Comparison of ENCODE assay signal across 11 cellular contexts in the genomic region with DNA sequence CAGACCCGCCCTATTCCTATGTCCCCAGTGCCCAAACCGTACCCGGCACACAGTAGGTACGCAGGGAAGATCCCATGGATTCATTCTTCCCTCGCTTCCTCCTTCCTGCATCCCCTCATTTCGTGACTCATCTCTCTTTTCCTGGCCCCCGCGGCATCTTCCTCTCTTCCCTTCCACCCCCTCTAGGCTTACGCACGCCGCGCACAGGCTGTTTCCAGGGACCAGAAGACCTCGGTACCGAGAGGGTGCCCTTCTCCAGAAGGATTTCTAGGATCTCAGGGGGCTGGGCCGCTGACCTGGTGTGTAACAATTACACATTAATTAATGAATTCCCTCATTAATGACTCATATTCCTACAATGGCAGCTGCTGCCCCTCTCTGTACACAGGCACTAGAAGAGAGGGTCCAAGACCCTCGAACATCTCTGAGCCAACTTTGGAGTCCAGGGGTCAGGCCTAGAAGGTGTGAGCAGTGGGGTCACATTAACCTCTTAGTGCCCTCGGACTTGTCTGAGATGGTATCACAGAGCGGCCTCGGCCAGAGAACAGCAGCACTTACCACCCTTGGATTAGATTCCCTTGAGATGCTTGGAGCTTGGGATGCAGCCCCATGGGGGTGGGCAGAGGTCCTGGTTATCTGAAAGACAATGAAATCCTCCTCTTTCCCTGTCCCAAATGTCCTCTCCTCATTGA. TPM values are rescaled to one million over a fixed set of nuclear protein-coding genes. Genes with fewer than 3 reads are reported as not detected.
DNase-seq lines count a peak whose midpoint lies in the region; ATAC-seq and TF ChIP-seq lines count a peak whose summit lies in the region.
"Had no signal": no experiment of that assay in that cellular context is flagged by ENCODE, and none has a peak within 500 bp of the region (broad histone marks: within the 10 kb centered on the region; RNA-seq: fewer than 3 reads in every experiment).

No MANE protein-coding gene starts in this region.

- DNase-seq in Caco-2 (no peak), NCI-H2227 treated with DMSO at 0.1 percent for 48 hours (lab: John Stamatoyannopoulos, UW) (peak; percentile 75), retinal pigment epithelial cell (ENCODE audit: low read depth) (no peak), NCI-H524 (lab: John Stamatoyannopoulos, UW) (no peak), T1000 (lab: John Stamatoyannopoulos, UW) (no peak), glutamatergic neuron (no peak)
- no peak for DNase-seq in CD4-positive, alpha-beta memory T cell

- H3K4me3 ChIP-seq in Caco-2 (ENCODE audit: low read depth, low read length) (no peak overlapping the region), gastroesophageal sphincter (peak overlapping the region in 1 of 2 donors; percentile 53), retinal pigment epithelial cell (ENCODE audit: low read length) (peak overlapping the region; percentile 53)
- peak overlapping the region in 1 of 2 donors; percentile 9 for H3K4me3 ChIP-seq in CD4-positive, alpha-beta memory T cell (ENCODE audit: low read length in 2 of 2)

- H3K4me1 ChIP-seq in Caco-2, result peaks cover 32% of the 10 kb centered on the region
- H3K4me1 ChIP-seq in gastroesophageal sphincter, result peaks cover 5 to 47% (median 18%) of the 10 kb centered on the region in 3 donors
- peaks cover 49% of the 10 kb centered on the region for H3K4me1 ChIP-seq in CD4-positive, alpha-beta memory T cell (ENCODE audit: insufficient read depth, low read length)

- no peaks in the 10 kb centered on the region for H3K9me3 ChIP-seq in Caco-2
- no peaks in the 10 kb centered on the region for H3K9me3 ChIP-seq in gastroesophageal sphincter
- H3K9me3 ChIP-seq in CD4-positive, alpha-beta memory T cell (ENCODE audit: control insufficient read depth in 1 of 2, low read length in 2 of 2), result no peaks in the 10 kb centered on the region

- peak overlapping the region; percentile 21 for H3K4me3 Mint-ChIP-seq in Caco-2 (ENCODE audit: unreplicated experiment)
- H3K4me3 Mint-ChIP-seq in CD4-positive, alpha-beta memory T cell, result no peak overlapping the region
- H3K4me3 Mint-ChIP-seq in glutamatergic neuron (ENCODE audit: unreplicated experiment), result no peak overlapping the region
- H3K4me3 Mint-ChIP-seq: activated CD8-positive, alpha-beta memory T cell treated with anti-CD3 and anti-CD28 coated beads, Interleukin-2, amount 10 ng/mL, durations not matched to agents 7 days and 5 days had no signal

- no TSS peak for BruUV-seq in Caco-2 (replicated peaks; lab: Mats Ljungman, UMichigan)

- H3K9me3 Mint-ChIP-seq in Caco-2 (ENCODE audit: unreplicated experiment), result no peaks in the 10 kb centered on the region
- no peaks in the 10 kb centered on the region for H3K9me3 Mint-ChIP-seq in CD4-positive, alpha-beta memory T cell
- H3K9me3 Mint-ChIP-seq in glutamatergic neuron (ENCODE audit: unreplicated experiment), result peaks cover 9% of the 10 kb centered on the region

- H3K27me3 Mint-ChIP-seq in Caco-2 (ENCODE audit: insufficient read depth, unreplicated experiment), result no peaks in the 10 kb centered on the region
- H3K27me3 Mint-ChIP-seq in CD4-positive, alpha-beta memory T cell, result no peaks in the 10 kb centered on the region
- H3K27me3 Mint-ChIP-seq in glutamatergic neuron (ENCODE audit: unreplicated experiment), result peaks cover 3% of the 10 kb centered on the region
- H3K27me3 Mint-ChIP-seq: activated CD8-positive, alpha-beta memory T cell treated with anti-CD3 and anti-CD28 coated beads, Interleukin-2, amount 10 ng/mL, durations not matched to agents 7 days and 5 days had no signal

- TF ChIP-seq EP300 in gastroesophageal sphincter (IDR thresholded peaks at IDR 0.05), result no peak

- no peak for ATAC-seq in gastroesophageal sphincter

- H3K27me3 ChIP-seq in Caco-2 (replicated peaks; ENCODE audit: control insufficient read depth, insufficient read depth, low read length) (no peaks in the 10 kb centered on the region), gastroesophageal sphincter (no peaks in the 10 kb centered on the region)
- H3K27me3 ChIP-seq in CD4-positive, alpha-beta memory T cell (ENCODE audit: insufficient read depth, low read length), result no peaks in the 10 kb centered on the region

- WGBS in gastroesophageal sphincter (ENCODE audit: low coverage in 1 of 2), 2 donors, result 27 to 35% methylated on average over 11 to 13 of the region's 19 CpGs

- TF ChIP-seq CTCF in Caco-2 (IDR thresholded peaks at IDR 0.05; ENCODE audit: insufficient read depth in 1 of 2, low read depth in 1 of 2, low read length in 1 of 2, severe bottlenecking in 1 of 2, unreplicated experiment in 1 of 2) (no peak), gastroesophageal sphincter (IDR thresholded peaks at IDR 0.05) (no peak), retinal pigment epithelial cell (conservative IDR thresholded peaks at IDR 0.05; ENCODE audit: low read depth, low read length) (no peak), glutamatergic neuron (IDR thresholded peaks at IDR 0.05; ENCODE audit: partially characterized antibody, unreplicated experiment) (no peak)

- peak overlapping the region; percentile 35 to 87 (median 78) for H3K27ac ChIP-seq in gastroesophageal sphincter
- no peak overlapping the region for H3K27ac ChIP-seq in CD4-positive, alpha-beta memory T cell (ENCODE audit: low read depth, low read length)

- H3K27ac Mint-ChIP-seq in Caco-2 (ENCODE audit: unreplicated experiment) (no peak overlapping the region), glutamatergic neuron (ENCODE audit: unreplicated experiment) (no peak overlapping the region)
- peak overlapping the region in 2 of 7 donors; percentile 12 to 34 for H3K27ac Mint-ChIP-seq in CD4-positive, alpha-beta memory T cell
- H3K27ac Mint-ChIP-seq: activated CD8-positive, alpha-beta memory T cell treated with anti-CD3 and anti-CD28 coated beads, Interleukin-2, amount 10 ng/mL, durations not matched to agents 7 days and 5 days had no signal

- POLR2A ChIA-PET in Caco-2 (lab: Charles Lee), result interaction anchor here (1.6 kb wide), 1 partner anchor 116 kb away, joined by 6 read pairs; no protein-coding TSS in a partner anchor
- POLR2A ChIA-PET in CD4-positive, alpha-beta memory T cell (lab: Charles Lee; ENCODE audit: partially characterized antibody), result interaction anchor here (0.7 to 3.9 kb wide), 6 partner anchors 22 to 174 kb away, joined by 3 to 26 read pairs (median 14); partner anchors contain the start of gene ARL2BP

- H3K36me3 ChIP-seq in Caco-2 (ENCODE audit: control insufficient read depth, insufficient read depth, low read length), result no peaks in the 10 kb centered on the region
- H3K36me3 ChIP-seq in gastroesophageal sphincter, result no peaks in the 10 kb centered on the region
- H3K36me3 ChIP-seq in CD4-positive, alpha-beta memory T cell (ENCODE audit: insufficient read depth, low read length), result no peaks in the 10 kb centered on the region

- CTCF ChIA-PET in Caco-2 (lab: Charles Lee), result interaction anchor here (0.6 to 3.7 kb wide), 6 partner anchors 28 to 218 kb away, joined by 3 to 88 read pairs (median 6); partner anchors contain the start of gene ARL2BP
- CTCF ChIA-PET in CD4-positive, alpha-beta memory T cell (lab: Charles Lee; ENCODE audit: partially characterized antibody), result interaction anchor here (0.8 to 10.3 kb wide), 12 partner anchors 10 to 291 kb away, joined by 3 to 174 read pairs (median 4); partner anchors contain the start of genes ARL2BP, CIAPIN1, COQ9 and POLR2C

- H3K4me1 Mint-ChIP-seq in Caco-2 (ENCODE audit: low read depth, unreplicated experiment), result peaks cover 27% of the 10 kb centered on the region
- H3K4me1 Mint-ChIP-seq in CD4-positive, alpha-beta memory T cell, result peaks cover 12 to 27% (median 17%) of the 10 kb centered on the region in 4 donors
- H3K4me1 Mint-ChIP-seq in glutamatergic neuron (ENCODE audit: low read depth, unreplicated experiment), result peaks cover 1% of the 10 kb centered on the region

- H3K36me3 Mint-ChIP-seq in Caco-2 (ENCODE audit: insufficient read depth, unreplicated experiment), result peaks cover 17% of the 10 kb centered on the region
- H3K36me3 Mint-ChIP-seq in CD4-positive, alpha-beta memory T cell, result no peaks in the 10 kb centered on the region
- H3K36me3 Mint-ChIP-seq in glutamatergic neuron (ENCODE audit: unreplicated experiment), result no peaks in the 10 kb centered on the region
- H3K36me3 Mint-ChIP-seq: activated CD8-positive, alpha-beta memory T cell treated with anti-CD3 and anti-CD28 coated beads, Interleukin-2, amount 10 ng/mL, durations not matched to agents 7 days and 5 days had no signal

- no peak for TF ChIP-seq POLR2A in gastroesophageal sphincter (IDR thresholded peaks at IDR 0.05)

- intact Hi-C loops in Caco-2 (cut with micrococcal nuclease; ENCODE audit: unreplicated experiment), result no loop called here
- intact Hi-C loops in CD4-positive, alpha-beta memory T cell (cut with micrococcal nuclease), result no loop called here

RNA-seq across cellular contexts. Expression of gene PLLP, which starts 16.8 kb away (rescaled TPM):
- total RNA-seq in Caco-2 (2022) (53.0 and 54.0 TPM in 2 replicates), gastroesophageal sphincter (10 to 100 TPM in 1 of 4 donors, 1 to 10 TPM in 3; 1.7 to 11.4 (median 5.4) TPM), glutamatergic neuron (ENCODE audit: unreplicated experiment) (not detected)
- 1 to 10 TPM; 1.6 to 2.4 TPM for total RNA-seq in CD4-positive, alpha-beta memory T cell
- polyA plus RNA-seq in CD4-positive, alpha-beta memory T cell, result 1 to 10 TPM; 1.6 to 2.2 TPM
- total RNA-seq: activated CD8-positive, alpha-beta memory T cell treated with anti-CD3 and anti-CD28 coated beads, Interleukin-2, amount 10 ng/mL, durations not matched to agents 7 days and 5 days had no signal

RNA-seq across cellular contexts. Expression of gene ARL2BP, which starts 56.2 kb away (rescaled TPM):
- total RNA-seq in Caco-2 (2022) (38.5 and 47.6 TPM in 2 replicates), gastroesophageal sphincter (10 to 100 TPM; 52.5 to 82.2 (median 75.8) TPM), glutamatergic neuron (ENCODE audit: unreplicated experiment) (38.4 TPM)
- total RNA-seq in CD4-positive, alpha-beta memory T cell, result 10 to 100 TPM; 48.0 to 49.1 TPM
- polyA plus RNA-seq in CD4-positive, alpha-beta memory T cell, result 100 to 1,000 TPM; 130 to 181 TPM

RNA-seq across cellular contexts. Expression of gene CCL22, which starts 57.3 kb away (rescaled TPM):
- total RNA-seq in Caco-2 (2022) (0.44 and 0.68 TPM in 2 replicates), gastroesophageal sphincter (not detected), glutamatergic neuron (ENCODE audit: unreplicated experiment) (not detected)
- under 1 TPM in 1 of 2 experiments, not detected in 1; 0.26 TPM for total RNA-seq in CD4-positive, alpha-beta memory T cell
- not detected for polyA plus RNA-seq in CD4-positive, alpha-beta memory T cell
- total RNA-seq: G401, M059J had no signal
